ENCODE assay signal across 2 cellular contexts in genomic region chr4:105966046-105966445, GRCh38.
TF ChIP-seq lines count a peak whose summit lies in the region.

No MANE protein-coding gene starts in this region.

TF ChIP-seq in SK-N-SH treated with all-trans-retinoic acid at 6 μM for 48 hours, 23 proteins besides CTCF, POLR2A, EP300 and RAD21 (continued from another document):
- TF ChIP-seq CREB5 (CRISPR knock-in tag; IDR thresholded peaks at IDR 0.05; ENCODE audit: low read depth), result no peak

TF ChIP-seq in SK-N-SH, 30 proteins besides CTCF, POLR2A, EP300 and RAD21 (continued from another document):
- TF ChIP-seq USF1 (IDR thresholded peaks at IDR 0.05; ENCODE audit: borderline replicate concordance, low read depth), result no peak
